In genomic region chr17:59329558-59330313, GRCh38 we compare ENCODE assay signal across 8 cellular contexts. TPM values are rescaled to one million over a fixed set of nuclear protein-coding genes. Genes with fewer than 3 reads are reported as not detected.
A peak's percentile ranks its signal among the peaks of the same experiment; 100 is the strongest.
DNase-seq lines count a peak whose midpoint lies in the region; ATAC-seq and TF ChIP-seq lines count a peak whose summit lies in the region.

No MANE protein-coding gene starts in this region.

- H3K9me3 Mint-ChIP-seq in HFFc6, result no peaks in the 10 kb centered on the region

- H3K4me3 ChIP-seq in liver (ENCODE audit: low read depth in 1 of 3, low read length in 3 of 3), result peak overlapping the region in 1 of 3 donors; percentile 45

- H3K4me1 Mint-ChIP-seq in HFFc6 (ENCODE audit: low read depth), result peaks cover 49% of the 10 kb centered on the region

- no peak for ATAC-seq in HG02938 (IDR thresholded peaks at IDR 0.05; ENCODE audit: unreplicated experiment)

- H3K9me3 ChIP-seq in liver (ENCODE audit: control insufficient read depth in 4 of 4, low read length in 3 of 4), result no peaks in the 10 kb centered on the region

- DNase-seq in D341Med (ENCODE audit: low spot score), result peak; percentile 79
- DNase-seq in HFFc6, result peak; percentile 71
- peak; percentile 56 to 88 for DNase-seq in NCI-H524 (lab: John Stamatoyannopoulos, UW)
- DNase-seq in activated CD4-positive, alpha-beta T cell treated with anti-CD3 and anti-CD28 coated beads, Interleukin-2, amount 50 U/mL, for 1 hour, result peak; percentile 37
- DNase-seq in effector CD4-positive, alpha-beta T cell, result peak; percentile 28
- peak; percentile 56 for DNase-seq in stimulated activated CD8-positive, alpha-beta memory T cell treated with anti-CD3 and anti-CD28 coated beads, Interleukin-4, amount 100 ng/mL, for 48 hours

- peak overlapping the region; percentile 79 for H3K27ac Mint-ChIP-seq in HFFc6

- H3K36me3 Mint-ChIP-seq in HFFc6 (ENCODE audit: low read depth), result no peaks in the 10 kb centered on the region

- peak; percentile 94 to 97 for TF ChIP-seq RAD21 in liver (IDR thresholded peaks at IDR 0.05)

- peaks cover 4% of the 10 kb centered on the region; the same call in 1 of the 2 replicates for H3K27me3 Mint-ChIP-seq in HFFc6 (ENCODE audit: insufficient read depth)

- H3K4me1 ChIP-seq in liver (ENCODE audit: control insufficient read depth in 4 of 4, insufficient read depth in 4 of 4, low read length in 3 of 4), result peaks cover 11 to 58% (median 38%) of the 10 kb centered on the region in 4 donors

- no peaks in the 10 kb centered on the region for H3K27me3 ChIP-seq in liver (ENCODE audit: control insufficient read depth in 4 of 4, insufficient read depth in 4 of 4, low read length in 3 of 4)

- 3% methylated on average over 8 of the region's 8 CpGs for WGBS in liver

- H3K36me3 ChIP-seq in liver (ENCODE audit: control insufficient read depth in 4 of 4, insufficient read depth in 3 of 4, low read depth in 1 of 4, low read length in 3 of 4), result peaks cover 0 to 2% (median 0%) of the 10 kb centered on the region in 4 donors

- TF ChIP-seq CTCF in HFFc6 (IDR thresholded peaks at IDR 0.05), result peak; percentile 86
- TF ChIP-seq CTCF in liver (IDR thresholded peaks at IDR 0.05; ENCODE audit: low read depth, low read length, missing input control), result peak; percentile 89

- peak overlapping the region; percentile 18 for H3K4me3 Mint-ChIP-seq in HFFc6

- peak overlapping the region; percentile 98 to 99 for H3K27ac ChIP-seq in liver (ENCODE audit: low read depth in 1 of 2, low read length in 2 of 2)

- H3K9ac ChIP-seq in liver (ENCODE audit: low read depth in 1 of 2, low read length in 2 of 2), result peak overlapping the region in 1 of 2 donors; percentile 52

TF ChIP-seq in liver, 16 proteins besides CTCF, POLR2A, EP300 and RAD21:
- TF ChIP-seq SP1 (IDR thresholded peaks at IDR 0.05), result peak; percentile 59
- TF ChIP-seq, protein P1, sequence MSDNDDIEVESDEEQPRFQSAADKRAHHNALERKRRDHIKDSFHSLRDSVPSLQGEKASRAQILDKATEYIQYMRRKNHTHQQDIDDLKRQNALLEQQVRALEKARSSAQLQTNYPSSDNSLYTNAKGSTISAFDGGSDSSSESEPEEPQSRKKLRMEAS (IDR thresholded peaks at IDR 0.05), result peak; percentile 93
- TF ChIP-seq FOXA1 (IDR thresholded peaks at IDR 0.05), result no peak
- peak in 1 of 2 donors; percentile 87 for TF ChIP-seq EGR1 (IDR thresholded peaks at IDR 0.05; ENCODE audit: low read depth in 2 of 2)
- TF ChIP-seq, protein P2, sequence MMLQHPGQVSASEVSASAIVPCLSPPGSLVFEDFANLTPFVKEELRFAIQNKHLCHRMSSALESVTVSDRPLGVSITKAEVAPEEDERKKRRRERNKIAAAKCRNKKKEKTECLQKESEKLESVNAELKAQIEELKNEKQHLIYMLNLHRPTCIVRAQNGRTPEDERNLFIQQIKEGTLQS (IDR thresholded peaks at IDR 0.05), result no peak
- TF ChIP-seq, protein P3, sequence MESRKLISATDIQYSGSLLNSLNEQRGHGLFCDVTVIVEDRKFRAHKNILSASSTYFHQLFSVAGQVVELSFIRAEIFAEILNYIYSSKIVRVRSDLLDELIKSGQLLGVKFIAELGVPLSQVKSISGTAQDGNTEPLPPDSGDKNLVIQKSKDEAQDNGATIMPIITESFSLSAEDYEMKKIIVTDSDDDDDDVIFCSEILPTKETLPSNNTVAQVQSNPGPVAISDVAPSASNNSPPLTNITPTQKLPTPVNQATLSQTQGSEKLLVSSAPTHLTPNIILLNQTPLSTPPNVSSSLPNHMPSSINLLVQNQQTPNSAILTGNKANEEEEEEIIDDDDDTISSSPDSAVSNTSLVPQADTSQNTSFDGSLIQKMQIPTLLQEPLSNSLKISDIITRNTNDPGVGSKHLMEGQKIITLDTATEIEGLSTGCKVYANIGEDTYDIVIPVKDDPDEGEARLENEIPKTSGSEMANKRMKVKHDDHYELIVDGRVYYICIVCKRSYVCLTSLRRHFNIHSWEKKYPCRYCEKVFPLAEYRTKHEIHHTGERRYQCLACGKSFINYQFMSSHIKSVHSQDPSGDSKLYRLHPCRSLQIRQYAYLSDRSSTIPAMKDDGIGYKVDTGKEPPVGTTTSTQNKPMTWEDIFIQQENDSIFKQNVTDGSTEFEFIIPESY (IDR thresholded peaks at IDR 0.05), result no peak
- no peak for TF ChIP-seq TAF1 (conservative IDR thresholded peaks at IDR 0.05)
- TF ChIP-seq, protein P4, sequence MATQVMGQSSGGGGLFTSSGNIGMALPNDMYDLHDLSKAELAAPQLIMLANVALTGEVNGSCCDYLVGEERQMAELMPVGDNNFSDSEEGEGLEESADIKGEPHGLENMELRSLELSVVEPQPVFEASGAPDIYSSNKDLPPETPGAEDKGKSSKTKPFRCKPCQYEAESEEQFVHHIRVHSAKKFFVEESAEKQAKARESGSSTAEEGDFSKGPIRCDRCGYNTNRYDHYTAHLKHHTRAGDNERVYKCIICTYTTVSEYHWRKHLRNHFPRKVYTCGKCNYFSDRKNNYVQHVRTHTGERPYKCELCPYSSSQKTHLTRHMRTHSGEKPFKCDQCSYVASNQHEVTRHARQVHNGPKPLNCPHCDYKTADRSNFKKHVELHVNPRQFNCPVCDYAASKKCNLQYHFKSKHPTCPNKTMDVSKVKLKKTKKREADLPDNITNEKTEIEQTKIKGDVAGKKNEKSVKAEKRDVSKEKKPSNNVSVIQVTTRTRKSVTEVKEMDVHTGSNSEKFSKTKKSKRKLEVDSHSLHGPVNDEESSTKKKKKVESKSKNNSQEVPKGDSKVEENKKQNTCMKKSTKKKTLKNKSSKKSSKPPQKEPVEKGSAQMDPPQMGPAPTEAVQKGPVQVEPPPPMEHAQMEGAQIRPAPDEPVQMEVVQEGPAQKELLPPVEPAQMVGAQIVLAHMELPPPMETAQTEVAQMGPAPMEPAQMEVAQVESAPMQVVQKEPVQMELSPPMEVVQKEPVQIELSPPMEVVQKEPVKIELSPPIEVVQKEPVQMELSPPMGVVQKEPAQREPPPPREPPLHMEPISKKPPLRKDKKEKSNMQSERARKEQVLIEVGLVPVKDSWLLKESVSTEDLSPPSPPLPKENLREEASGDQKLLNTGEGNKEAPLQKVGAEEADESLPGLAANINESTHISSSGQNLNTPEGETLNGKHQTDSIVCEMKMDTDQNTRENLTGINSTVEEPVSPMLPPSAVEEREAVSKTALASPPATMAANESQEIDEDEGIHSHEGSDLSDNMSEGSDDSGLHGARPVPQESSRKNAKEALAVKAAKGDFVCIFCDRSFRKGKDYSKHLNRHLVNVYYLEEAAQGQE (IDR thresholded peaks at IDR 0.05), result no peak
- no peak for TF ChIP-seq FOXA2 (IDR thresholded peaks at IDR 0.05)
- TF ChIP-seq YY1 (IDR thresholded peaks at IDR 0.05), result no peak
- TF ChIP-seq HNF4G (IDR thresholded peaks at IDR 0.05), result no peak
- peak; percentile 39 to 52 for TF ChIP-seq HNF4A (conservative IDR thresholded peaks at IDR 0.05)
- TF ChIP-seq NR2F2 (IDR thresholded peaks at IDR 0.05), result peak; percentile 62
- peak; percentile 57 to 67 for TF ChIP-seq RXRA (IDR thresholded peaks at IDR 0.05)
- TF ChIP-seq GABPA (IDR thresholded peaks at IDR 0.05 in 1 of 2, conservative IDR thresholded peaks at IDR 0.05 in 1 of 2), result no peak
- peak in 1 of 2 donors; percentile 30 for TF ChIP-seq JUND (IDR thresholded peaks at IDR 0.05)
TF ChIP-seq in liver: peak in this region for 7.

RNA-seq across cellular contexts. Expression of gene YPEL2, which starts 1.7 kb away (rescaled TPM):
- 1 to 10 TPM; 2.9 to 8.8 (median 4.6) TPM for total RNA-seq in HFFc6 (2021; fragmentation: NEBNext Ultra II Directional; extraction: Animal tissue kit (Norgen Biotek cat#: 25700))
- 10 to 100 TPM; 12.0 to 23.8 TPM for total RNA-seq in liver
- 10 to 100 TPM in 1 of 2 donors, 1 to 10 TPM in 1; 4.2 to 10.6 TPM for polyA plus RNA-seq in liver

Comparison
In these comparisons a context has a peak if more than half of its experiments do, and no peak if none do; other contexts are left out.
1. DNase-seq: peak in every context shown above with its lines; median percentile 79 in D341Med; 72 in NCI-H524; 71 in HFFc6; 56 in stimulated activated CD8-positive, alpha-beta memory T cell treated with anti-CD3 and anti-CD28 coated beads, Interleukin-4, amount 100 ng/mL, for 48 hours; 37 in activated CD4-positive, alpha-beta T cell treated with anti-CD3 and anti-CD28 coated beads, Interleukin-2, amount 50 U/mL, for 1 hour; 28 in effector CD4-positive, alpha-beta T cell.